16 cellular contexts compared by ENCODE assay signal in the genomic region with DNA sequence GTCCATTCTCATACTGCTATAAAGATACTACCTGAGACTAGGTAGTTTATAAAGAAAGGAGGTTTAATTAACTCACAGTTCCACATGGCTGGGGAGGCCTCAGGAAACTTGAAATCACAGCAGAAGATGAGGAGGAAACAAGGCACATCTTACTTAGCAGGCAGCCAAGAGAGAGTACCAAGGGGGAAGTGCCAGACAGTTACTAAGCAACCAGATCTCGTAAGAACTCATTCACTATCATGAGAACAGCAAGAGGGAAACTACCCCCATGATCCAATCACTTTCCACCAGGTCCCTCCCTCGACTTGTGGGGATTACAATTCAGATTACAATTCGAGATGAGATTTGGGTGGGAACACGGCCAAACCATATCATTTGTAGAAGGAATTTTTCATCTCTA. TPM values are rescaled to one million over a fixed set of nuclear protein-coding genes. Genes with fewer than 3 reads are reported as not detected.
DNase-seq lines count a peak whose midpoint lies in the region; ATAC-seq and TF ChIP-seq lines count a peak whose summit lies in the region.
"Had no signal": no experiment of that assay in that cellular context is flagged by ENCODE, and none has a peak within 500 bp of the region (broad histone marks: within the 10 kb centered on the region; RNA-seq: fewer than 3 reads in every experiment).

No MANE protein-coding gene starts in this region.

- peaks cover 15% of the 10 kb centered on the region for H3K36me3 Mint-ChIP-seq in chondrocyte (ENCODE audit: low read depth)

- in situ Hi-C loops in gastrocnemius medialis (cut with MboI; ENCODE audit: low sequenced_read_pairs in 4 of 4) = no loop called here

- no peak for TF ChIP-seq POLR2A in gastrocnemius medialis (IDR thresholded peaks at IDR 0.05)

- DNase-seq in cardiac muscle cell (ENCODE audit: low read depth in 1 of 2, low spot score in 1 of 2) (peak in 1 of 2 donors; percentile 13), right atrium auricular region (ENCODE audit: low spot score) (no peak), MV-4-11 (lab: John Stamatoyannopoulos, UW) (peak; percentile 24), chondrocyte (ENCODE audit: low spot score) (no peak), gastrocnemius medialis (no peak), NCI-H146 (lab: John Stamatoyannopoulos, UW) (no peak)
- no peak for DNase-seq in stimulated activated CD4-positive, alpha-beta T cell treated with anti-CD3 and anti-CD28 coated beads, Interleukin-2, amount 100 ng/mL, for 48 hours
- DNase-seq: CD4-positive, alpha-beta T cell; DMS79; KG1; NCI-H1417; NCI-H2029 treated with DMSO at 0.1 percent for 48 hours; NCI-H524 had no signal

- no peaks in the 10 kb centered on the region for H3K27me3 ChIP-seq in cardiac muscle cell
- no peaks in the 10 kb centered on the region for H3K27me3 ChIP-seq in right atrium auricular region
- H3K27me3 ChIP-seq in gastrocnemius medialis = no peaks in the 10 kb centered on the region

- ATAC-seq in gastrocnemius medialis = no peak

- no peaks in the 10 kb centered on the region for H3K27me3 Mint-ChIP-seq in chondrocyte (ENCODE audit: low read depth)
- H3K27me3 Mint-ChIP-seq: B cell; CD4-positive, alpha-beta T cell had no signal

- H3K36me3 ChIP-seq in cardiac muscle cell = peaks cover 4% of the 10 kb centered on the region
- peaks cover 16% of the 10 kb centered on the region for H3K36me3 ChIP-seq in right atrium auricular region
- peaks cover 0 to 19% of the 10 kb centered on the region in 2 donors for H3K36me3 ChIP-seq in gastrocnemius medialis

- H3K4me3 Mint-ChIP-seq in chondrocyte (ENCODE audit: unreplicated experiment) = no peak overlapping the region
- H3K4me3 Mint-ChIP-seq: B cell; CD4-positive, alpha-beta T cell; HFFc6 had no signal

- H3K4me3 ChIP-seq in cardiac muscle cell (no peak overlapping the region), right atrium auricular region (no peak overlapping the region), gastrocnemius medialis (no peak overlapping the region)

- peak overlapping the region; percentile 68 for H3K27ac Mint-ChIP-seq in chondrocyte (ENCODE audit: unreplicated experiment)
- H3K27ac Mint-ChIP-seq: B cell; CD4-positive, alpha-beta T cell had no signal

- TF ChIP-seq CTCF in cardiac muscle cell (IDR thresholded peaks at IDR 0.05; ENCODE audit: low read depth, low read length) = no peak
- no peak for TF ChIP-seq CTCF in right atrium auricular region (IDR thresholded peaks at IDR 0.05)
- no peak for TF ChIP-seq CTCF in chondrocyte (IDR thresholded peaks at IDR 0.05)
- no peak for TF ChIP-seq CTCF in gastrocnemius medialis (IDR thresholded peaks at IDR 0.05 in 4 of 5, conservative IDR thresholded peaks at IDR 0.05 in 1 of 5)

- intact Hi-C loops in gastrocnemius medialis (cut with DNase I; ENCODE audit: low total_unique reads) = no loop called here

- peaks cover 51% of the 10 kb centered on the region for H3K4me1 Mint-ChIP-seq in chondrocyte (ENCODE audit: low read depth)
- H3K4me1 Mint-ChIP-seq: B cell had no signal

- H3K9me3 Mint-ChIP-seq in chondrocyte (ENCODE audit: low read depth) = no peaks in the 10 kb centered on the region
- H3K9me3 Mint-ChIP-seq: CD4-positive, alpha-beta T cell; HFFc6 had no signal

- H3K4me1 ChIP-seq in cardiac muscle cell (ENCODE audit: low read depth) (peaks cover 11% of the 10 kb centered on the region), right atrium auricular region (peaks cover 0 to 22% of the 10 kb centered on the region in 2 donors), gastrocnemius medialis (peaks cover 0 to 9% of the 10 kb centered on the region in 2 donors)

- peak overlapping the region; percentile 75 for H3K27ac ChIP-seq in cardiac muscle cell
- peak overlapping the region in 1 of 2 donors; percentile 84 for H3K27ac ChIP-seq in right atrium auricular region
- H3K27ac ChIP-seq in gastrocnemius medialis = no peak overlapping the region
- H3K27ac ChIP-seq: HL-60 had no signal

- H3K9me3 ChIP-seq in cardiac muscle cell (ENCODE audit: low read depth) = no peaks in the 10 kb centered on the region
- H3K9me3 ChIP-seq in right atrium auricular region = no peaks in the 10 kb centered on the region
- H3K9me3 ChIP-seq in gastrocnemius medialis = no peaks in the 10 kb centered on the region

RNA-seq across cellular contexts. Expression of gene NHLRC2, which starts 36.3 kb away (rescaled TPM):
- total RNA-seq in cardiac muscle cell = 61.2 and 99.6 TPM in 2 replicates
- polyA plus RNA-seq in cardiac muscle cell = 14.0 and 23.8 TPM in 2 replicates
- 10 to 100 TPM; 38.6 to 74.8 TPM for total RNA-seq in right atrium auricular region
- 26.3 to 47.2 TPM (median 29.2 TPM) in 3 replicates for total RNA-seq in chondrocyte
- total RNA-seq in gastrocnemius medialis = 100 to 1,000 TPM in 1 of 4 donors, 10 to 100 TPM in 3; 11.4 to 109 (median 40.7) TPM

RNA-seq across cellular contexts. Expression of gene DCLRE1A, which starts 36.9 kb away (rescaled TPM):
- total RNA-seq in cardiac muscle cell (6.3 and 6.6 TPM in 2 replicates), right atrium auricular region (1 to 10 TPM; 4.9 to 7.4 TPM), chondrocyte (5.7 to 7.0 TPM (median 6.3 TPM) in 3 replicates), gastrocnemius medialis (1 to 10 TPM; 2.6 to 4.7 (median 3.8) TPM)
- 4.8 and 7.3 TPM in 2 replicates for polyA plus RNA-seq in cardiac muscle cell
